In the genomic region with DNA sequence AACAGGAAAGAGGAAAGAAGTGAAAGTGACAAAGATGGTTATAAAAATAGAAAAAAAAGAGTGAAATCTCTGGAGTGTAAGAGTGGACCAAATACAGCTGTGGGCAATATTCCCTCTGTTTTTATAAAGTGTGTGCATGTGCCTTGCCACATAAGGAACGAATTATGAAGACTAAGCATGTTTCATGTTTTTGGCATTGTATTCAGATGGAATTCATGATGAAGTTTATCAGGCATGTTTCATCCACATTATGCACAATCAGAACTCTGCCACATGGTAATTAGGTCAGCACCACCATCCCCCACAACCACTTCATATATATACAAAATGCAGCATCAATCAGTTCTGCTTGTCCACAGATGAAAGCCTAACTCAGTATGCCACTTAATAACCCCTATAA, we compare ENCODE assay signal across 13 cellular contexts.
"Had no signal": no experiment of that assay in that cellular context is flagged by ENCODE, and none has a peak within 500 bp of the region (broad histone marks: within the 10 kb centered on the region; RNA-seq: fewer than 3 reads in every experiment).

No MANE protein-coding gene starts in this region.

- H3K4me1 Mint-ChIP-seq: activated naive CD4-positive, alpha-beta T cell treated with anti-CD3 and anti-CD28 coated beads, Interleukin-2, amount 10 ng/mL, durations not matched to agents 7 days and 5 days; naive thymus-derived CD4-positive, alpha-beta T cell had no signal

- ATAC-seq: activated CD8-positive, alpha-beta T cell treated with anti-CD3 and anti-CD28 coated beads for 36 hours; foreskin keratinocyte; naive thymus-derived CD4-positive, alpha-beta T cell; right cardiac atrium; stimulated activated memory B cell treated with anti-CD40 and anti-IgM and Interleukin-4, amounts not matched to agents 10 μg/mL and 1 μg/mL and 100 μg/mL, for 72 hours had no signal

- H3K4me1 ChIP-seq: foreskin keratinocyte had no signal

- DNase-seq: activated CD4-positive, alpha-beta T cell treated with anti-CD3 and anti-CD28 coated beads for 4 hours; activated CD8-positive, alpha-beta T cell treated with anti-CD3 and anti-CD28 coated beads for 36 hours; activated naive CD4-positive, alpha-beta T cell treated with anti-CD3 and anti-CD28 coated beads, Interleukin-2, amount 10 ng/mL, durations not matched to agents 7 days and 5 days; brain microvascular endothelial cell; foreskin keratinocyte; immature natural killer cell; naive thymus-derived CD4-positive, alpha-beta T cell; right cardiac atrium; stimulated activated CD4-positive, alpha-beta T cell treated with anti-CD3 and anti-CD28 coated beads, Interleukin-1b, Interleukin-23, amount 100 ng/mL, for 48 hours; T-helper 1 cell had no signal

- H3K9me3 Mint-ChIP-seq: activated CD8-positive, alpha-beta T cell treated with anti-CD3 and anti-CD28 coated beads for 36 hours; activated naive CD4-positive, alpha-beta T cell treated with anti-CD3 and anti-CD28 coated beads, Interleukin-2, amount 10 ng/mL, durations not matched to agents 7 days and 5 days; stimulated activated memory B cell treated with anti-CD40 and anti-IgM and Interleukin-4, amounts not matched to agents 10 μg/mL and 1 μg/mL and 100 μg/mL, for 72 hours; type B pancreatic cell had no signal

- H3K36me3 ChIP-seq: brain microvascular endothelial cell had no signal

- H3K4me3 Mint-ChIP-seq: activated CD8-positive, alpha-beta T cell treated with anti-CD3 and anti-CD28 coated beads for 36 hours; activated naive CD4-positive, alpha-beta T cell treated with anti-CD3 and anti-CD28 coated beads, Interleukin-2, amount 10 ng/mL, durations not matched to agents 7 days and 5 days; immature natural killer cell; naive thymus-derived CD4-positive, alpha-beta T cell; stimulated activated memory B cell treated with anti-CD40 and anti-IgM and Interleukin-4, amounts not matched to agents 10 μg/mL and 1 μg/mL and 100 μg/mL, for 72 hours; type B pancreatic cell had no signal

- H3K27ac ChIP-seq: brain microvascular endothelial cell, foreskin keratinocyte had no signal

- H3K27me3 ChIP-seq: brain microvascular endothelial cell, foreskin keratinocyte had no signal

- H3K36me3 Mint-ChIP-seq: activated naive CD4-positive, alpha-beta T cell treated with anti-CD3 and anti-CD28 coated beads, Interleukin-2, amount 10 ng/mL, durations not matched to agents 7 days and 5 days; immature natural killer cell; naive thymus-derived CD4-positive, alpha-beta T cell; stimulated activated memory B cell treated with anti-CD40 and anti-IgM and Interleukin-4, amounts not matched to agents 10 μg/mL and 1 μg/mL and 100 μg/mL, for 72 hours; type B pancreatic cell had no signal

- H3K27me3 Mint-ChIP-seq: activated CD8-positive, alpha-beta T cell treated with anti-CD3 and anti-CD28 coated beads for 36 hours; activated naive CD4-positive, alpha-beta T cell treated with anti-CD3 and anti-CD28 coated beads, Interleukin-2, amount 10 ng/mL, durations not matched to agents 7 days and 5 days; naive thymus-derived CD4-positive, alpha-beta T cell; stimulated activated memory B cell treated with anti-CD40 and anti-IgM and Interleukin-4, amounts not matched to agents 10 μg/mL and 1 μg/mL and 100 μg/mL, for 72 hours had no signal

- H3K27ac Mint-ChIP-seq: activated CD8-positive, alpha-beta T cell treated with anti-CD3 and anti-CD28 coated beads for 36 hours; activated naive CD4-positive, alpha-beta T cell treated with anti-CD3 and anti-CD28 coated beads, Interleukin-2, amount 10 ng/mL, durations not matched to agents 7 days and 5 days; immature natural killer cell; naive thymus-derived CD4-positive, alpha-beta T cell; stimulated activated memory B cell treated with anti-CD40 and anti-IgM and Interleukin-4, amounts not matched to agents 10 μg/mL and 1 μg/mL and 100 μg/mL, for 72 hours; type B pancreatic cell had no signal

- H3K4me3 ChIP-seq: lung had no signal
